In genomic region chr5:181260720-181261319, GRCh38 we compare ENCODE assay signal across 1 cellular context.
TF ChIP-seq lines count a peak whose summit lies in the region.

Gene TRIM52 (minus strand): TSS chr5:181261143. CDS start chr5:181260813, 330 bp downstream.

TF ChIP-seq in K562, 482 proteins besides CTCF, POLR2A, EP300 and RAD21 (continued from another document and continues in another):
- TF ChIP-seq TSHZ1 (CRISPR knock-in tag; IDR thresholded peaks at IDR 0.05) (no peak), CCNT2 (IDR thresholded peaks at IDR 0.05; ENCODE audit: borderline replicate concordance, extremely low read depth, insufficient read length, low read depth, low read length) (peak; percentile 55), RUNX1 (IDR thresholded peaks at IDR 0.05; ENCODE audit: low read depth) (no peak; the same call in 1 of the 2 replicates), HDAC8 (tag; IDR thresholded peaks at IDR 0.05) (no peak), TAF1 (IDR thresholded peaks at IDR 0.05; ENCODE audit: control insufficient read depth, extremely low read depth, insufficient read depth, low read length, severe bottlenecking) (peak; percentile 88), MNT (conservative IDR thresholded peaks at IDR 0.05) (peak; percentile 94 to 97), CREB1 (IDR thresholded peaks at IDR 0.05) (peak; percentile 98), CREB1 (CRISPR knock-in tag; IDR thresholded peaks at IDR 0.05) (peak; percentile 97), MCM3 (IDR thresholded peaks at IDR 0.05) (no peak), CC2D1A (IDR thresholded peaks at IDR 0.05) (no peak), ZNF133 (CRISPR knock-in tag; IDR thresholded peaks at IDR 0.05) (no peak), ZFPM2 (CRISPR knock-in tag; IDR thresholded peaks at IDR 0.05) (no peak), PBX2 (CRISPR knock-in tag; IDR thresholded peaks at IDR 0.05; ENCODE audit: low read depth) (no peak), PBX2 (tag; conservative IDR thresholded peaks at IDR 0.05; ENCODE audit: low read depth) (no peak), CEBPB (tag; IDR thresholded peaks at IDR 0.05) (no peak), KAT2B (IDR thresholded peaks at IDR 0.05; ENCODE audit: low read depth, low read length) (no peak), C11orf30 (IDR thresholded peaks at IDR 0.05; ENCODE audit: low read depth) (peak; percentile 96), CBX5 (IDR thresholded peaks at IDR 0.05; ENCODE audit: borderline replicate concordance, low read depth) (no peak), ZNF12 (CRISPR knock-in tag; IDR thresholded peaks at IDR 0.05) (peak; percentile 78; the same call in 1 of the 2 replicates), THAP7 (CRISPR knock-in tag; IDR thresholded peaks at IDR 0.05) (no peak), MEF2D (tag; conservative IDR thresholded peaks at IDR 0.05; ENCODE audit: low read depth) (0 out of 2 replicates have a peak, but pooled peaks have one; percentile 19), TAF7 (tag; IDR thresholded peaks at IDR 0.05) (peak; percentile 38), PURB (CRISPR knock-in tag; IDR thresholded peaks at IDR 0.05; ENCODE audit: low read depth) (no peak), POU5F1 (IDR thresholded peaks at IDR 0.05; ENCODE audit: borderline replicate concordance, low read depth, low read length, partially characterized antibody) (peak; percentile 41), NR0B1 (IDR thresholded peaks at IDR 0.05; ENCODE audit: partially characterized antibody) (no peak), KAT7 (CRISPR knock-in tag; IDR thresholded peaks at IDR 0.05; ENCODE audit: borderline replicate concordance) (no peak), NCOR1 (IDR thresholded peaks at IDR 0.05) (no peak), SAFB (IDR thresholded peaks at IDR 0.05; ENCODE audit: borderline replicate concordance, low read depth, low read length) (no peak), ZNF143 (CRISPR knock-in tag; IDR thresholded peaks at IDR 0.05) (no peak), ZNF184 (CRISPR knock-in tag; IDR thresholded peaks at IDR 0.05) (no peak), SREBF1 (IDR thresholded peaks at IDR 0.05; ENCODE audit: borderline replicate concordance, low read depth, low read length) (no peak), ERF (CRISPR knock-in tag; IDR thresholded peaks at IDR 0.05) (no peak), ZFP36 (IDR thresholded peaks at IDR 0.05; ENCODE audit: low read depth, low read length, partially characterized antibody) (no peak), GABPB2 (CRISPR knock-in tag; conservative IDR thresholded peaks at IDR 0.05) (no peak), POLR2AphosphoS2 (IDR thresholded peaks at IDR 0.05; ENCODE audit: low read length) (peak; percentile 65; the same call in 1 of the 2 replicates), ARID4B (CRISPR knock-in tag; IDR thresholded peaks at IDR 0.05) (peak; percentile 90), OTX1 (CRISPR knock-in tag; IDR thresholded peaks at IDR 0.05) (no peak), ZNF507 (tag; conservative IDR thresholded peaks at IDR 0.05) (no peak), ZNF146 (CRISPR knock-in tag; IDR thresholded peaks at IDR 0.05; ENCODE audit: unreplicated experiment) (no peak), BMI1 (IDR thresholded peaks at IDR 0.05; ENCODE audit: low read length) (no peak), THAP12 (CRISPR knock-in tag; IDR thresholded peaks at IDR 0.05) (peak; percentile 100), HNRNPLL (IDR thresholded peaks at IDR 0.05; ENCODE audit: low read depth, low read length, poor library complexity, severe bottlenecking) (no peak), KDM2B (CRISPR knock-in tag; IDR thresholded peaks at IDR 0.05) (no peak), NFRKB (IDR thresholded peaks at IDR 0.05; ENCODE audit: low read depth) (no peak), THRB (CRISPR knock-in tag; conservative IDR thresholded peaks at IDR 0.05) (no peak), ZBTB34 (CRISPR knock-in tag; IDR thresholded peaks at IDR 0.05) (no peak), ZBTB7A (IDR thresholded peaks at IDR 0.05; ENCODE audit: borderline replicate concordance, control insufficient read depth, low read depth, low read length) (peak; percentile 79; the same call in 1 of the 2 replicates), MEIS2 (IDR thresholded peaks at IDR 0.05; ENCODE audit: partially characterized antibody) (no peak)
